Comparison of ENCODE assay signal across 2 cellular contexts in the genomic region with DNA sequence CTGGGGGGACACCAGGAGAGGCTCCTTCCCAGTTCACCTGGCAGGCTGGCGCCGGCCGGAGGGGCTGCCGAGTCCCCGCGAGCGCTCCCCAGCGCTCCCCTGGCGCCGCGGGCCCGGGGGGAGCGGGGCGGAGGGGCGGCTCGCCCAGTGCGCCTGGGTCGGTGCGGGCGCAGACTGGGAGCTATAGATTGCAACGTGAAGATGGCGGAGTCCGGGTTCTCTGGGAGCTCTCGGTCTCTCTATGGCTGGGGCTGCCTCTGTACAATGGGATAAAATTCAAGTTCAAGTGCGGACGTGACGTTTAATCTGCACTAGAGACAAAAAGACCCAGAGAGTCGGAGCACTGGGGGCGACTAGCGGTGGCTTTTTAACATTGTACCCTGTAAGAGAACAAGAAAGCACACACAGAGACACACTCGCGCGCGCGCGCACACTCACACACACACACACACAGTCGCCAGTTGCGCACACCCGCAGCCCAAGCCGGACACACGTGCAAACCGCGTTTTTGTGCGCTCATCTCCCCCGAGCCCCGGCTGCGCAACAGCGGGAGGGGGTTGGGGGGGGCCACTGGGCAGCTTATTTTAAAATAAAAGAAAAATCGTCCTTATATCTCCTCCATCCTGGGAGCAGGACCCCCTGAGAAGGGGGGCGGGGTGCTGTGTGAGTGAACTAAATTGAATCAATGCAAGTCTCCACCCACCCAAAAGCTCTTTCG.
TF ChIP-seq lines count a peak whose summit lies in the region.

A gene (minus strand): TSS at position 247 of the 718 bp plus-strand sequence. CDS start 979 bp downstream, outside the sequence.

TF ChIP-seq in A549, 52 proteins besides CTCF, POLR2A, EP300 and RAD21 (continued from another document):
- peak in 1 of 2 experiments; percentile 56; a peak in 1 of 5 replicates for TF ChIP-seq JUN (IDR thresholded peaks at IDR 0.05)
- TF ChIP-seq, protein P1, sequence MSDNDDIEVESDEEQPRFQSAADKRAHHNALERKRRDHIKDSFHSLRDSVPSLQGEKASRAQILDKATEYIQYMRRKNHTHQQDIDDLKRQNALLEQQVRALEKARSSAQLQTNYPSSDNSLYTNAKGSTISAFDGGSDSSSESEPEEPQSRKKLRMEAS (IDR thresholded peaks at IDR 0.05): peak; percentile 89
- TF ChIP-seq, protein P2, sequence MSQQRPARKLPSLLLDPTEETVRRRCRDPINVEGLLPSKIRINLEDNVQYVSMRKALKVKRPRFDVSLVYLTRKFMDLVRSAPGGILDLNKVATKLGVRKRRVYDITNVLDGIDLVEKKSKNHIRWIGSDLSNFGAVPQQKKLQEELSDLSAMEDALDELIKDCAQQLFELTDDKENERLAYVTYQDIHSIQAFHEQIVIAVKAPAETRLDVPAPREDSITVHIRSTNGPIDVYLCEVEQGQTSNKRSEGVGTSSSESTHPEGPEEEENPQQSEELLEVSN (IDR thresholded peaks at IDR 0.05; ENCODE audit: borderline replicate concordance, low read depth): 0 out of 2 replicates have a peak, but pooled peaks have one; percentile 53

TF ChIP-seq in HepG2, 621 proteins besides CTCF, POLR2A, EP300 and RAD21 (continued from another document and continues in another):
- TF ChIP-seq, protein P3, sequence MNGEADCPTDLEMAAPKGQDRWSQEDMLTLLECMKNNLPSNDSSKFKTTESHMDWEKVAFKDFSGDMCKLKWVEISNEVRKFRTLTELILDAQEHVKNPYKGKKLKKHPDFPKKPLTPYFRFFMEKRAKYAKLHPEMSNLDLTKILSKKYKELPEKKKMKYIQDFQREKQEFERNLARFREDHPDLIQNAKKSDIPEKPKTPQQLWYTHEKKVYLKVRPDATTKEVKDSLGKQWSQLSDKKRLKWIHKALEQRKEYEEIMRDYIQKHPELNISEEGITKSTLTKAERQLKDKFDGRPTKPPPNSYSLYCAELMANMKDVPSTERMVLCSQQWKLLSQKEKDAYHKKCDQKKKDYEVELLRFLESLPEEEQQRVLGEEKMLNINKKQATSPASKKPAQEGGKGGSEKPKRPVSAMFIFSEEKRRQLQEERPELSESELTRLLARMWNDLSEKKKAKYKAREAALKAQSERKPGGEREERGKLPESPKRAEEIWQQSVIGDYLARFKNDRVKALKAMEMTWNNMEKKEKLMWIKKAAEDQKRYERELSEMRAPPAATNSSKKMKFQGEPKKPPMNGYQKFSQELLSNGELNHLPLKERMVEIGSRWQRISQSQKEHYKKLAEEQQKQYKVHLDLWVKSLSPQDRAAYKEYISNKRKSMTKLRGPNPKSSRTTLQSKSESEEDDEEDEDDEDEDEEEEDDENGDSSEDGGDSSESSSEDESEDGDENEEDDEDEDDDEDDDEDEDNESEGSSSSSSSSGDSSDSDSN (CRISPR knock-in tag; IDR thresholded peaks at IDR 0.05): no peak
- TF ChIP-seq NRL (CRISPR knock-in tag; IDR thresholded peaks at IDR 0.05; ENCODE audit: borderline replicate concordance): no peak
- no peak for TF ChIP-seq ZFP36 (IDR thresholded peaks at IDR 0.05; ENCODE audit: borderline replicate concordance, low read depth, low read length, partially characterized antibody)
- TF ChIP-seq, protein P4, sequence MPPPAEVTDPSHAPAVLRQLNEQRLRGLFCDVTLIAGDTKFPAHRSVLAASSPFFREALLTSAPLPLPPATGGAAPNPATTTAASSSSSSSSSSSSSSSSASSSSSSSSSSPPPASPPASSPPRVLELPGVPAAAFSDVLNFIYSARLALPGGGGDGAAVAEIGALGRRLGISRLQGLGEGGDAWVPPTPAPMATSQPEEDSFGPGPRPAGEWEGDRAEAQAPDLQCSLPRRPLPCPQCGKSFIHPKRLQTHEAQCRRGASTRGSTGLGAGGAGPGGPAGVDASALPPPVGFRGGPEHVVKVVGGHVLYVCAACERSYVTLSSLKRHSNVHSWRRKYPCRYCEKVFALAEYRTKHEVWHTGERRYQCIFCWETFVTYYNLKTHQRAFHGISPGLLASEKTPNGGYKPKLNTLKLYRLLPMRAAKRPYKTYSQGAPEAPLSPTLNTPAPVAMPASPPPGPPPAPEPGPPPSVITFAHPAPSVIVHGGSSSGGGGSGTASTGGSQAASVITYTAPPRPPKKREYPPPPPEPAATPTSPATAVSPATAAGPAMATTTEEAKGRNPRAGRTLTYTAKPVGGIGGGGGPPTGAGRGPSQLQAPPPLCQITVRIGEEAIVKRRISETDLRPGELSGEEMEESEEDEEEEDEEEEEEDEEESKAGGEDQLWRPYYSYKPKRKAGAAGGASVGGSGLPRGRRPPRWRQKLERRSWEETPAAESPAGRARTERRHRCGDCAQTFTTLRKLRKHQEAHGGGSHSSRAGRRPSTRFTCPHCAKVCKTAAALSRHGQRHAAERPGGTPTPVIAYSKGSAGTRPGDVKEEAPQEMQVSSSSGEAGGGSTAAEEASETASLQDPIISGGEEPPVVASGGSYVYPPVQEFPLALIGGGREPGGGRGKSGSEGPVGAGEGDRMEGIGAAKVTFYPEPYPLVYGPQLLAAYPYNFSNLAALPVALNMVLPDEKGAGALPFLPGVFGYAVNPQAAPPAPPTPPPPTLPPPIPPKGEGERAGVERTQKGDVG (CRISPR knock-in tag; IDR thresholded peaks at IDR 0.05; ENCODE audit: borderline replicate concordance): no peak
- 0 out of 2 replicates have a peak, but pooled peaks have one; percentile 12 for TF ChIP-seq CREM (IDR thresholded peaks at IDR 0.05)
- TF ChIP-seq CREM (CRISPR knock-in tag; IDR thresholded peaks at IDR 0.05): no peak
- TF ChIP-seq, protein P5, sequence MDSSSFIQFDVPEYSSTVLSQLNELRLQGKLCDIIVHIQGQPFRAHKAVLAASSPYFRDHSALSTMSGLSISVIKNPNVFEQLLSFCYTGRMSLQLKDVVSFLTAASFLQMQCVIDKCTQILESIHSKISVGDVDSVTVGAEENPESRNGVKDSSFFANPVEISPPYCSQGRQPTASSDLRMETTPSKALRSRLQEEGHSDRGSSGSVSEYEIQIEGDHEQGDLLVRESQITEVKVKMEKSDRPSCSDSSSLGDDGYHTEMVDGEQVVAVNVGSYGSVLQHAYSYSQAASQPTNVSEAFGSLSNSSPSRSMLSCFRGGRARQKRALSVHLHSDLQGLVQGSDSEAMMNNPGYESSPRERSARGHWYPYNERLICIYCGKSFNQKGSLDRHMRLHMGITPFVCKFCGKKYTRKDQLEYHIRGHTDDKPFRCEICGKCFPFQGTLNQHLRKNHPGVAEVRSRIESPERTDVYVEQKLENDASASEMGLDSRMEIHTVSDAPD (CRISPR knock-in tag; IDR thresholded peaks at IDR 0.05): no peak
- TF ChIP-seq, protein P6, sequence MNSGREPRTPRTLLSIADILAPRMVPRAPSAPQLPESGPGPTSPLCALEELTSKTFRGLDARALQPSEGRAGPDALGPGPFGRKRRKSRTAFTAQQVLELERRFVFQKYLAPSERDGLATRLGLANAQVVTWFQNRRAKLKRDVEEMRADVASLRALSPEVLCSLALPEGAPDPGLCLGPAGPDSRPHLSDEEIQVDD (CRISPR knock-in tag; IDR thresholded peaks at IDR 0.05; ENCODE audit: borderline replicate concordance): no peak
- no peak for TF ChIP-seq ETV6 (CRISPR knock-in tag; conservative IDR thresholded peaks at IDR 0.05)
- TF ChIP-seq NCOR1 (IDR thresholded peaks at IDR 0.05; ENCODE audit: borderline replicate concordance, low read length): peak; percentile 44; the same call in 1 of the 2 replicates
- TF ChIP-seq DR1 (CRISPR knock-in tag; IDR thresholded peaks at IDR 0.05): no peak
- no peak for TF ChIP-seq FOXA3 (CRISPR knock-in tag; IDR thresholded peaks at IDR 0.05)
- TF ChIP-seq ZNF629 (CRISPR knock-in tag; conservative IDR thresholded peaks at IDR 0.05): no peak
- TF ChIP-seq SOX6 (IDR thresholded peaks at IDR 0.05): no peak
- peak; percentile 37; the same call in 1 of the 2 replicates for TF ChIP-seq SOX6 (CRISPR knock-in tag; IDR thresholded peaks at IDR 0.05)
- TF ChIP-seq, protein P7, sequence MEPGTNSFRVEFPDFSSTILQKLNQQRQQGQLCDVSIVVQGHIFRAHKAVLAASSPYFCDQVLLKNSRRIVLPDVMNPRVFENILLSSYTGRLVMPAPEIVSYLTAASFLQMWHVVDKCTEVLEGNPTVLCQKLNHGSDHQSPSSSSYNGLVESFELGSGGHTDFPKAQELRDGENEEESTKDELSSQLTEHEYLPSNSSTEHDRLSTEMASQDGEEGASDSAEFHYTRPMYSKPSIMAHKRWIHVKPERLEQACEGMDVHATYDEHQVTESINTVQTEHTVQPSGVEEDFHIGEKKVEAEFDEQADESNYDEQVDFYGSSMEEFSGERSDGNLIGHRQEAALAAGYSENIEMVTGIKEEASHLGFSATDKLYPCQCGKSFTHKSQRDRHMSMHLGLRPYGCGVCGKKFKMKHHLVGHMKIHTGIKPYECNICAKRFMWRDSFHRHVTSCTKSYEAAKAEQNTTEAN (CRISPR knock-in tag; conservative IDR thresholded peaks at IDR 0.05): peak; percentile 75
- TF ChIP-seq HNRNPLL (IDR thresholded peaks at IDR 0.05; ENCODE audit: low read depth, low read length, poor library complexity, severe bottlenecking): peak; percentile 34
- TF ChIP-seq SKI (IDR thresholded peaks at IDR 0.05; ENCODE audit: partially characterized antibody): peak; percentile 22
- TF ChIP-seq, protein P8, sequence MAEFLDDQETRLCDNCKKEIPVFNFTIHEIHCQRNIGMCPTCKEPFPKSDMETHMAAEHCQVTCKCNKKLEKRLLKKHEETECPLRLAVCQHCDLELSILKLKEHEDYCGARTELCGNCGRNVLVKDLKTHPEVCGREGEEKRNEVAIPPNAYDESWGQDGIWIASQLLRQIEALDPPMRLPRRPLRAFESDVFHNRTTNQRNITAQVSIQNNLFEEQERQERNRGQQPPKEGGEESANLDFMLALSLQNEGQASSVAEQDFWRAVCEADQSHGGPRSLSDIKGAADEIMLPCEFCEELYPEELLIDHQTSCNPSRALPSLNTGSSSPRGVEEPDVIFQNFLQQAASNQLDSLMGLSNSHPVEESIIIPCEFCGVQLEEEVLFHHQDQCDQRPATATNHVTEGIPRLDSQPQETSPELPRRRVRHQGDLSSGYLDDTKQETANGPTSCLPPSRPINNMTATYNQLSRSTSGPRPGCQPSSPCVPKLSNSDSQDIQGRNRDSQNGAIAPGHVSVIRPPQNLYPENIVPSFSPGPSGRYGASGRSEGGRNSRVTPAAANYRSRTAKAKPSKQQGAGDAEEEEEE (CRISPR knock-in tag; IDR thresholded peaks at IDR 0.05; ENCODE audit: borderline replicate concordance): no peak
- no peak for TF ChIP-seq ZNF652 (CRISPR knock-in tag; IDR thresholded peaks at IDR 0.05; ENCODE audit: borderline replicate concordance, low read depth)
- no peak for TF ChIP-seq BRD4 (CRISPR knock-in tag; IDR thresholded peaks at IDR 0.05)
- no peak for TF ChIP-seq DPF2 (CRISPR knock-in tag; IDR thresholded peaks at IDR 0.05; ENCODE audit: borderline replicate concordance, low read depth)
- no peak for TF ChIP-seq ZSCAN20 (CRISPR knock-in tag; IDR thresholded peaks at IDR 0.05; ENCODE audit: borderline replicate concordance)
- TF ChIP-seq, protein P9, sequence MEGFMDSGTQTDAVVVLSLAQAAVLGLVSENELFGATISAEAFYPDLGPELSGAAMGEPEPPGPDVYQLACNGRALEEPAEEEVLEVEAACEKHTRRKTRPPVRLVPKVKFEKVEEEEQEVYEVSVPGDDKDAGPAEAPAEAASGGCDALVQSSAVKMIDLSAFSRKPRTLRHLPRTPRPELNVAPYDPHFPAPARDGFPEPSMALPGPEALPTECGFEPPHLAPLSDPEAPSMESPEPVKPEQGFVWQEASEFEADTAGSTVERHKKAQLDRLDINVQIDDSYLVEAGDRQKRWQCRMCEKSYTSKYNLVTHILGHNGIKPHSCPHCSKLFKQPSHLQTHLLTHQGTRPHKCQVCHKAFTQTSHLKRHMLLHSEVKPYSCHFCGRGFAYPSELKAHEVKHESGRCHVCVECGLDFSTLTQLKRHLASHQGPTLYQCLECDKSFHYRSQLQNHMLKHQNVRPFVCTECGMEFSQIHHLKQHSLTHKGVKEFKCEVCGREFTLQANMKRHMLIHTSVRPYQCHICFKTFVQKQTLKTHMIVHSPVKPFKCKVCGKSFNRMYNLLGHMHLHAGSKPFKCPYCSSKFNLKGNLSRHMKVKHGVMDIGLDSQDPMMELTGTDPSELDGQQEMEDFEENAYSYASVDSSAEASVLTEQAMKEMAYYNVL (CRISPR knock-in tag; IDR thresholded peaks at IDR 0.05; ENCODE audit: borderline replicate concordance): no peak
- no peak for TF ChIP-seq ELF4 (CRISPR knock-in tag; IDR thresholded peaks at IDR 0.05; ENCODE audit: borderline replicate concordance)
- TF ChIP-seq MZF1 (CRISPR knock-in tag; IDR thresholded peaks at IDR 0.05; ENCODE audit: borderline replicate concordance): no peak
- no peak for TF ChIP-seq ZFX (CRISPR knock-in tag; IDR thresholded peaks at IDR 0.05; ENCODE audit: low read depth)
- TF ChIP-seq, protein P10, sequence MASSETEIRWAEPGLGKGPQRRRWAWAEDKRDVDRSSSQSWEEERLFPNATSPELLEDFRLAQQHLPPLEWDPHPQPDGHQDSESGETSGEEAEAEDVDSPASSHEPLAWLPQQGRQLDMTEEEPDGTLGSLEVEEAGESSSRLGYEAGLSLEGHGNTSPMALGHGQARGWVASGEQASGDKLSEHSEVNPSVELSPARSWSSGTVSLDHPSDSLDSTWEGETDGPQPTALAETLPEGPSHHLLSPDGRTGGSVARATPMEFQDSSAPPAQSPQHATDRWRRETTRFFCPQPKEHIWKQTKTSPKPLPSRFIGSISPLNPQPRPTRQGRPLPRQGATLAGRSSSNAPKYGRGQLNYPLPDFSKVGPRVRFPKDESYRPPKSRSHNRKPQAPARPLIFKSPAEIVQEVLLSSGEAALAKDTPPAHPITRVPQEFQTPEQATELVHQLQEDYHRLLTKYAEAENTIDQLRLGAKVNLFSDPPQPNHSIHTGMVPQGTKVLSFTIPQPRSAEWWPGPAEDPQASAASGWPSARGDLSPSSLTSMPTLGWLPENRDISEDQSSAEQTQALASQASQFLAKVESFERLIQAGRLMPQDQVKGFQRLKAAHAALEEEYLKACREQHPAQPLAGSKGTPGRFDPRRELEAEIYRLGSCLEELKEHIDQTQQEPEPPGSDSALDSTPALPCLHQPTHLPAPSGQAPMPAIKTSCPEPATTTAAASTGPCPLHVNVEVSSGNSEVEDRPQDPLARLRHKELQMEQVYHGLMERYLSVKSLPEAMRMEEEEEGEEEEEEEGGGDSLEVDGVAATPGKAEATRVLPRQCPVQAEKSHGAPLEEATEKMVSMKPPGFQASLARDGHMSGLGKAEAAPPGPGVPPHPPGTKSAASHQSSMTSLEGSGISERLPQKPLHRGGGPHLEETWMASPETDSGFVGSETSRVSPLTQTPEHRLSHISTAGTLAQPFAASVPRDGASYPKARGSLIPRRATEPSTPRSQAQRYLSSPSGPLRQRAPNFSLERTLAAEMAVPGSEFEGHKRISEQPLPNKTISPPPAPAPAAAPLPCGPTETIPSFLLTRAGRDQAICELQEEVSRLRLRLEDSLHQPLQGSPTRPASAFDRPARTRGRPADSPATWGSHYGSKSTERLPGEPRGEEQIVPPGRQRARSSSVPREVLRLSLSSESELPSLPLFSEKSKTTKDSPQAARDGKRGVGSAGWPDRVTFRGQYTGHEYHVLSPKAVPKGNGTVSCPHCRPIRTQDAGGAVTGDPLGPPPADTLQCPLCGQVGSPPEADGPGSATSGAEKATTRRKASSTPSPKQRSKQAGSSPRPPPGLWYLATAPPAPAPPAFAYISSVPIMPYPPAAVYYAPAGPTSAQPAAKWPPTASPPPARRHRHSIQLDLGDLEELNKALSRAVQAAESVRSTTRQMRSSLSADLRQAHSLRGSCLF (CRISPR knock-in tag; IDR thresholded peaks at IDR 0.05; ENCODE audit: borderline replicate concordance): no peak
- no peak for TF ChIP-seq ZNF543 (CRISPR knock-in tag; IDR thresholded peaks at IDR 0.05)
- no peak for TF ChIP-seq MIER3 (CRISPR knock-in tag; IDR thresholded peaks at IDR 0.05; ENCODE audit: borderline replicate concordance)
- no peak for TF ChIP-seq ZNF558 (CRISPR knock-in tag; IDR thresholded peaks at IDR 0.05; ENCODE audit: borderline replicate concordance)
- TF ChIP-seq ZNF75D (CRISPR knock-in tag; IDR thresholded peaks at IDR 0.05; ENCODE audit: borderline replicate concordance): no peak
- no peak for TF ChIP-seq ZNF337 (CRISPR knock-in tag; IDR thresholded peaks at IDR 0.05; ENCODE audit: borderline replicate concordance, low read depth)
- TF ChIP-seq KDM3A (CRISPR knock-in tag; IDR thresholded peaks at IDR 0.05; ENCODE audit: low read depth): no peak
- TF ChIP-seq KLF15 (CRISPR knock-in tag; IDR thresholded peaks at IDR 0.05; ENCODE audit: borderline replicate concordance): no peak
